In the genomic region with DNA sequence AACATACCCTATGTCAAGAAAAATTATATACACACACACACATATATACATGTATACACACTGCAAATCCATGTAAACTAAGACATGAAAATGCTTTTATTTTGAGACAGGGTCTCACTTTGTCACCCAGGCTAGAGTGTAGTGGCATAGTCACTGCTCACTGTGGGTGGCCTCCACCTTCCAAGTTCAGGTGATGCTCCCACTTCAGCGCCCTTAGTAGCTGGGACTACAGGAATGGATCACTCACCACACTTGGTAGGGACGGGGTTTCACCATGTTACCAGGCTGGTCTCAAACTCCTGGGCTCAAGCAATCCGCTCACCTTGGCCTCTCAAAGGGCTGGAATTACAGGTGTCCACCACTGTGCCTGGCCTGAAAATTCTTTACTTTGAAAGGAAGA, we compare ENCODE assay signal across 24 cellular contexts.
"Had no signal": no experiment of that assay in that cellular context is flagged by ENCODE, and none has a peak within 500 bp of the region (broad histone marks: within the 10 kb centered on the region; RNA-seq: fewer than 3 reads in every experiment).

No MANE protein-coding gene starts in this region.

- DNase-seq: IMR-90, Karpas-422, KG1, MG63, NCI-H1092, NCI-H1105 treated with DMSO at 0.1 percent for 48 hours, NCI-H1417 treated with DMSO at 0.1 percent for 48 hours, NCI-H146, NCI-H1694 treated with DMSO at 0.1 percent for 48 hours, NCI-H1930, NCI-H2081 treated with DMSO at 0.1 percent for 48 hours, NCI-H2171, NCI-H226, NCI-H446, NCI-H510A, NCI-H524 treated with DMSO at 0.1 percent for 48 hours, NCI-H69, NCI-H774, Right ventricle myocardium superior, RPMI8226, SIG-M5 had no signal

- H3K9me3 ChIP-seq: SJSA1 had no signal

- H3K27me3 ChIP-seq: MG63, SJSA1 had no signal

- ATAC-seq: HepG2 had no signal

- FAIRE-seq: HepG2 had no signal

- H3K4me1 ChIP-seq: SJSA1 had no signal

- H3K27ac ChIP-seq: SJSA1, SK-N-MC had no signal

- H3K4me3 ChIP-seq: MG63, SJSA1, SK-N-MC had no signal

- H3K36me3 ChIP-seq: MG63, SJSA1 had no signal
